ENCODE assay signal across 15 cellular contexts in genomic region chr12:131911851-131912525, GRCh38. TPM values are rescaled to one million over a fixed set of nuclear protein-coding genes. Genes with fewer than 3 reads are reported as not detected.
DNase-seq lines count a peak whose midpoint lies in the region; FAIRE-seq and TF ChIP-seq lines count a peak whose summit lies in the region.
"Had no signal": no experiment of that assay in that cellular context is flagged by ENCODE, and none has a peak within 500 bp of the region (broad histone marks: within the 10 kb centered on the region; RNA-seq: fewer than 3 reads in every experiment).

No MANE protein-coding gene starts in this region.

- no TSS peak for BruUV-seq in endothelial cell of umbilical vein (replicated peaks; lab: Mats Ljungman, UMichigan)

- H3K27ac ChIP-seq in SK-N-SH (ENCODE audit: low read depth in 2 of 2, low read length in 1 of 2) (peak overlapping the region; percentile 59 to 88; a peak in 3 of 4 replicates), endothelial cell of umbilical vein (ENCODE audit: insufficient read depth, low read depth, low read length) (peak overlapping the region; percentile 21), spleen (peak overlapping the region in 4 of 8 donors; percentile 7 to 58 (median 44))
- H3K27ac ChIP-seq: SK-N-MC had no signal

- no peaks in the 10 kb centered on the region for H4K20me1 ChIP-seq in SK-N-SH (ENCODE audit: insufficient read depth)
- H4K20me1 ChIP-seq in endothelial cell of umbilical vein (replicated peaks; ENCODE audit: control insufficient read depth, extremely low read depth, insufficient read depth, low read length), result no peaks in the 10 kb centered on the region

- peaks cover 20% of the 10 kb centered on the region for H3K4me1 Mint-ChIP-seq in osteocyte (ENCODE audit: unreplicated experiment)
- H3K4me1 Mint-ChIP-seq: activated naive CD4-positive, alpha-beta T cell treated with anti-CD3 and anti-CD28 coated beads, Interleukin-2, amount 50 U/mL, for 24 hours had no signal

- DNase-seq in BJ (ENCODE audit: low read depth) (no peak), SK-N-SH (peak; percentile 65), endothelial cell of umbilical vein (ENCODE audit: low read depth, low spot score) (no peak), osteocyte (ENCODE audit: extremely low spot score, unreplicated experiment) (no peak), DMS 273 (lab: John Stamatoyannopoulos, UW; ENCODE audit: unreplicated experiment) (no peak), iPS-NIHi7 (ENCODE audit: extremely low spot score) (no peak), spleen (no peak), LoVo (ENCODE audit: low spot score) (no peak)
- DNase-seq: activated CD4-positive, alpha-beta T cell treated with anti-CD3 and anti-CD28 coated beads, Interleukin-2, amount 50 U/mL, for 4 hours; activated T-cell treated with anti-CD3 and anti-CD28 coated beads, Interleukin-2, amount 50 U/mL, for 1 hour; mucosa of descending colon; NCI-H187 had no signal

- H3K36me3 Mint-ChIP-seq in osteocyte (ENCODE audit: unreplicated experiment), result peaks cover 13% of the 10 kb centered on the region
- H3K36me3 Mint-ChIP-seq: activated naive CD4-positive, alpha-beta T cell treated with anti-CD3 and anti-CD28 coated beads, Interleukin-2, amount 50 U/mL, for 24 hours had no signal

- H3K9me3 ChIP-seq in SK-N-SH (no peaks in the 10 kb centered on the region), endothelial cell of umbilical vein (replicated peaks; ENCODE audit: control insufficient read depth, insufficient read depth, low read length) (no peaks in the 10 kb centered on the region), spleen (no peaks in the 10 kb centered on the region)
- H3K9me3 ChIP-seq: mucosa of descending colon had no signal

- POLR2A ChIA-PET in BJ (lab: Charles Lee), result interaction anchor here (0.6 kb wide), 1 partner anchor 44 kb away, joined by 3 read pairs; no protein-coding TSS in a partner anchor
- POLR2A ChIA-PET in SK-N-SH (lab: Yijun Ruan, JAX), result interaction anchor here (1.1 to 1.4 kb wide), 2 partner anchors 18 to 76 kb away, joined by 3 read pairs; no protein-coding TSS in a partner anchor
- POLR2A ChIA-PET in endothelial cell of umbilical vein (lab: Charles Lee), result no interaction called here

- 69% methylated on average over 10 of the region's 23 CpGs for WGBS in SK-N-SH (ENCODE audit: low lambda C conversion rate)
- WGBS in spleen, 5 donors, result 77 to 83% (median 80%) methylated on average over 21 to 23 of the region's 23 CpGs

- no peaks in the 10 kb centered on the region for H3K27me3 ChIP-seq in BJ (ENCODE audit: control insufficient read depth, insufficient read depth, low read length)
- no peaks in the 10 kb centered on the region for H3K27me3 ChIP-seq in SK-N-SH (ENCODE audit: insufficient read depth)
- no peaks in the 10 kb centered on the region for H3K27me3 ChIP-seq in endothelial cell of umbilical vein (ENCODE audit: control insufficient read depth in 2 of 2, insufficient read depth in 2 of 2, low read length in 2 of 2)
- H3K27me3 ChIP-seq in spleen (replicated peaks in 1 of 7), result no peaks in the 10 kb centered on the region

- H3K79me2 ChIP-seq in SK-N-SH (ENCODE audit: insufficient read depth) (0 out of 2 replicates have a peak, but pooled peaks cover 4% of the 10 kb centered on the region), endothelial cell of umbilical vein (ENCODE audit: control insufficient read depth, insufficient read depth, low read length) (no peaks in the 10 kb centered on the region)

- no peak for FAIRE-seq in endothelial cell of umbilical vein (lab: Jason Lieb, UNC)

- peak overlapping the region; percentile 64 for H3K27ac Mint-ChIP-seq in osteocyte (ENCODE audit: unreplicated experiment)
- H3K27ac Mint-ChIP-seq: activated naive CD4-positive, alpha-beta T cell treated with anti-CD3 and anti-CD28 coated beads, Interleukin-2, amount 50 U/mL, for 24 hours; stimulated activated naive CD8-positive, alpha-beta T cell treated with anti-CD3 and anti-CD28 coated beads, Interleukin-15, Interleukin-2, amounts not matched to agents 100 ng/mL and 50 ng/mL, for 24 hours had no signal

- no peaks in the 10 kb centered on the region for H3K9me2 ChIP-seq in SK-N-SH

- H2AFZ ChIP-seq in SK-N-SH (ENCODE audit: low read depth) (no peak overlapping the region), endothelial cell of umbilical vein (ENCODE audit: low read depth, low read length) (no peak overlapping the region)

- H3K27me3 Mint-ChIP-seq in osteocyte (ENCODE audit: unreplicated experiment), result no peaks in the 10 kb centered on the region
- H3K27me3 Mint-ChIP-seq: activated naive CD4-positive, alpha-beta T cell treated with anti-CD3 and anti-CD28 coated beads, Interleukin-2, amount 50 U/mL, for 24 hours; stimulated activated naive CD8-positive, alpha-beta T cell treated with anti-CD3 and anti-CD28 coated beads, Interleukin-15, Interleukin-2, amounts not matched to agents 100 ng/mL and 50 ng/mL, for 24 hours had no signal

- H3K9ac ChIP-seq in SK-N-SH (no peak overlapping the region), endothelial cell of umbilical vein (replicated peaks; ENCODE audit: extremely low read depth, insufficient read depth, low read length) (no peak overlapping the region)

- peak overlapping the region; percentile 76; the same call in 1 of the 2 replicates for H3K4me2 ChIP-seq in SK-N-SH
- H3K4me2 ChIP-seq in endothelial cell of umbilical vein (ENCODE audit: insufficient read depth, low read length), result no peak overlapping the region

- H3K4me1 ChIP-seq in SK-N-SH (ENCODE audit: control insufficient read depth in 1 of 2, insufficient read depth in 2 of 2, low read depth in 1 of 2, low read length in 1 of 2) (peaks cover 9 to 27% of the 10 kb centered on the region in 2 experiments; a peak in 2 of 4 replicates), endothelial cell of umbilical vein (ENCODE audit: control insufficient read depth, extremely low read depth, insufficient read depth, low read length) (peaks cover 12% of the 10 kb centered on the region), spleen (peaks cover 5 to 30% (median 15%) of the 10 kb centered on the region in 6 donors)

- CTCF ChIA-PET in BJ (lab: Yijun Ruan, JAX), result interaction anchor here (1.0 to 1.3 kb wide), 3 partner anchors 9 to 33 kb away, joined by 3 to 4 read pairs (median 3); no protein-coding TSS in a partner anchor
- CTCF ChIA-PET in SK-N-SH (lab: Yijun Ruan, JAX), result interaction anchor here (0.6 to 3.6 kb wide), 12 partner anchors 8 to 83 kb away, joined by 3 to 23 read pairs (median 4); no protein-coding TSS in a partner anchor
- CTCF ChIA-PET in endothelial cell of umbilical vein (lab: Charles Lee), result interaction anchor here (1.1 kb wide), 1 partner anchor 58 kb away, joined by 4 read pairs; no protein-coding TSS in a partner anchor

- no peak overlapping the region for H3K4me3 Mint-ChIP-seq in osteocyte (ENCODE audit: unreplicated experiment)
- H3K4me3 Mint-ChIP-seq: activated naive CD4-positive, alpha-beta T cell treated with anti-CD3 and anti-CD28 coated beads, Interleukin-2, amount 50 U/mL, for 24 hours; stimulated activated naive CD8-positive, alpha-beta T cell treated with anti-CD3 and anti-CD28 coated beads, Interleukin-15, Interleukin-2, amounts not matched to agents 100 ng/mL and 50 ng/mL, for 24 hours had no signal

- TF ChIP-seq EP300 in SK-N-SH (IDR thresholded peaks at IDR 0.05; ENCODE audit: borderline replicate concordance in 1 of 2, low read depth in 1 of 2, low read length in 1 of 2), result no peak

- TF ChIP-seq RAD21 in SK-N-SH (IDR thresholded peaks at IDR 0.05; ENCODE audit: low read length), result no peak

- TF ChIP-seq CTCF in BJ (IDR thresholded peaks at IDR 0.05; ENCODE audit: insufficient read depth, low read depth, low read length), result 0 out of 2 replicates have a peak, but pooled peaks have one; percentile 27
- peak; percentile 29; the same call in 1 of the 2 replicates for TF ChIP-seq CTCF in SK-N-SH (IDR thresholded peaks at IDR 0.05)
- no peak for TF ChIP-seq CTCF in endothelial cell of umbilical vein (IDR thresholded peaks at IDR 0.05; ENCODE audit: extremely low read depth in 1 of 2, insufficient read depth in 1 of 2, low read depth in 1 of 2, low read length in 2 of 2)
- TF ChIP-seq CTCF in osteocyte (IDR thresholded peaks at IDR 0.05), result no peak
- no peak for TF ChIP-seq CTCF in spleen (IDR thresholded peaks at IDR 0.05 in 8 of 11, conservative IDR thresholded peaks at IDR 0.05 in 3 of 11)

- no peaks in the 10 kb centered on the region for H3K9me1 ChIP-seq in endothelial cell of umbilical vein (replicated peaks; ENCODE audit: control insufficient read depth, extremely low read depth, insufficient read depth, low read length)

- dilution Hi-C loops in endothelial cell of umbilical vein (cut with MboI; ENCODE audit: extremely low pct_ligation_motif_present, low sequenced_read_pairs), result no loop called here

- TF ChIP-seq POLR2A in endothelial cell of umbilical vein (IDR thresholded peaks at IDR 0.05; ENCODE audit: low read depth, low read length), result no peak
- TF ChIP-seq POLR2A in spleen (IDR thresholded peaks at IDR 0.05), result no peak

- no peak overlapping the region for H3K4me3 ChIP-seq in BJ (ENCODE audit: low read depth, low read length)
- no peak overlapping the region for H3K4me3 ChIP-seq in SK-N-SH (ENCODE audit: low read depth in 2 of 2, low read length in 1 of 2)
- no peak overlapping the region for H3K4me3 ChIP-seq in endothelial cell of umbilical vein (replicated peaks in 1 of 3; ENCODE audit: insufficient read depth in 1 of 3, low read depth in 1 of 3, low read length in 3 of 3)
- no peak overlapping the region for H3K4me3 ChIP-seq in spleen
- H3K4me3 ChIP-seq: mucosa of descending colon, SK-N-MC had no signal

- H3K9me3 Mint-ChIP-seq in osteocyte (ENCODE audit: unreplicated experiment), result no peaks in the 10 kb centered on the region
- H3K9me3 Mint-ChIP-seq: activated naive CD4-positive, alpha-beta T cell treated with anti-CD3 and anti-CD28 coated beads, Interleukin-2, amount 50 U/mL, for 24 hours; stimulated activated naive CD8-positive, alpha-beta T cell treated with anti-CD3 and anti-CD28 coated beads, Interleukin-15, Interleukin-2, amounts not matched to agents 100 ng/mL and 50 ng/mL, for 24 hours had no signal

- intact Hi-C loops in endothelial cell of umbilical vein (cut with micrococcal nuclease) (loop anchor here (1.0 to 2.0 kb wide), 2 partner anchors 16 to 17 kb away; partner anchors contain the start of gene PUS1), spleen (cut with DNase I; ENCODE audit: low total_unique reads) (no loop called here)

- H3F3A ChIP-seq in SK-N-SH (replicated peaks; ENCODE audit: insufficient read depth), result no peaks in the 10 kb centered on the region

- peaks cover 69% of the 10 kb centered on the region for H3K36me3 ChIP-seq in BJ (ENCODE audit: control insufficient read depth, insufficient read depth, low read length)
- H3K36me3 ChIP-seq in SK-N-SH (replicated peaks in 1 of 2; ENCODE audit: control insufficient read depth in 1 of 2, insufficient read depth in 2 of 2, low read length in 1 of 2), result peaks cover 4 to 56% of the 10 kb centered on the region in 2 experiments
- H3K36me3 ChIP-seq in endothelial cell of umbilical vein (ENCODE audit: control insufficient read depth in 2 of 2, extremely low read depth in 1 of 2, insufficient read depth in 2 of 2, low read length in 2 of 2), result peaks cover 13 to 48% of the 10 kb centered on the region in 2 experiments
- peaks cover 3 to 100% (median 88%) of the 10 kb centered on the region in 6 donors for H3K36me3 ChIP-seq in spleen

RNA-seq across cellular contexts. Expression of gene PUS1, which starts 17.1 kb away (rescaled TPM):
- polyA plus RNA-seq in BJ (2011; rRNA removed) (15.7 and 21.2 TPM in 2 replicates), SK-N-SH (2012; rRNA removed) (52.1 and 53.1 TPM in 2 replicates), endothelial cell of umbilical vein (29.0 and 33.9 TPM in 2 replicates), spleen (10 to 100 TPM; 30.0 to 46.5 (median 41.3) TPM)
- 12.7 and 15.6 TPM in 2 replicates for polyA minus RNA-seq in BJ (2011; rRNA and poly(A)+ RNA removed)
- 25.7 and 36.2 TPM in 2 replicates for polyA plus RNA-seq in SK-N-SH (2012; cell fraction: cytosol; rRNA removed)
- 101 and 115 TPM in 2 replicates for polyA plus RNA-seq in SK-N-SH (2012; cell fraction: nucleus; rRNA removed)
- total RNA-seq in endothelial cell of umbilical vein (47.9 and 52.2 TPM in 2 replicates), osteocyte (18.8 and 19.5 TPM in 2 replicates), spleen (10 to 100 TPM; 16.0 to 42.7 (median 23.3) TPM)
- 29.9 and 35.4 TPM in 2 replicates for polyA plus RNA-seq in endothelial cell of umbilical vein (2011; cell fraction: cytosol; rRNA removed)
- polyA plus RNA-seq in endothelial cell of umbilical vein (2011; cell fraction: nucleus; rRNA removed), result 44.9 and 59.3 TPM in 2 replicates
- polyA plus RNA-seq in endothelial cell of umbilical vein (2012), result 35.1 and 37.5 TPM in 2 replicates
- polyA minus RNA-seq in endothelial cell of umbilical vein, result 27.6 and 33.4 TPM in 2 replicates
- polyA minus RNA-seq in endothelial cell of umbilical vein (2011; cell fraction: cytosol; rRNA and poly(A)+ RNA removed), result 34.2 TPM
- 18.0 and 21.9 TPM in 2 replicates for polyA minus RNA-seq in endothelial cell of umbilical vein (2011; cell fraction: nucleus; rRNA and poly(A)+ RNA removed)

RNA-seq across cellular contexts. Expression of gene ULK1, which starts 17.6 kb away (rescaled TPM):
- 7.8 and 13.7 TPM in 2 replicates for polyA plus RNA-seq in BJ (2011; rRNA removed)
- polyA minus RNA-seq in BJ (2011; rRNA and poly(A)+ RNA removed), result 7.5 and 8.9 TPM in 2 replicates
- 6.0 and 10.7 TPM in 2 replicates for polyA plus RNA-seq in SK-N-SH (2012; rRNA removed)
- 4.0 and 5.9 TPM in 2 replicates for polyA plus RNA-seq in SK-N-SH (2012; cell fraction: cytosol; rRNA removed)
- polyA plus RNA-seq in SK-N-SH (2012; cell fraction: nucleus; rRNA removed), result 56.6 and 64.4 TPM in 2 replicates
- 37.8 and 38.2 TPM in 2 replicates for total RNA-seq in endothelial cell of umbilical vein
- 14.4 and 17.8 TPM in 2 replicates for polyA plus RNA-seq in endothelial cell of umbilical vein
- 8.3 and 10.6 TPM in 2 replicates for polyA plus RNA-seq in endothelial cell of umbilical vein (2011; cell fraction: cytosol; rRNA removed)
- polyA plus RNA-seq in endothelial cell of umbilical vein (2011; cell fraction: nucleus; rRNA removed), result 82.5 and 115 TPM in 2 replicates
- 20.3 and 26.8 TPM in 2 replicates for polyA plus RNA-seq in endothelial cell of umbilical vein (2012)
- polyA minus RNA-seq in endothelial cell of umbilical vein, result 16.0 and 18.6 TPM in 2 replicates
- polyA minus RNA-seq in endothelial cell of umbilical vein (2011; cell fraction: cytosol; rRNA and poly(A)+ RNA removed), result 25.3 TPM
- polyA minus RNA-seq in endothelial cell of umbilical vein (2011; cell fraction: nucleus; rRNA and poly(A)+ RNA removed), result 22.0 and 50.1 TPM in 2 replicates
- total RNA-seq in osteocyte, result 69.6 and 74.7 TPM in 2 replicates
- total RNA-seq in spleen, result 10 to 100 TPM; 30.2 to 60.7 (median 55.0) TPM
- polyA plus RNA-seq in spleen, result 10 to 100 TPM in 2 of 3 donors, 1 to 10 TPM in 1; 9.9 to 35.1 (median 25.3) TPM

RNA-seq across cellular contexts. Expression of gene EP400, which starts 37.8 kb away (rescaled TPM):
- polyA plus RNA-seq in BJ (2011; rRNA removed) (2.5 and 3.2 TPM in 2 replicates), SK-N-SH (2012; rRNA removed) (5.4 and 7.0 TPM in 2 replicates), endothelial cell of umbilical vein (7.5 and 9.0 TPM in 2 replicates), spleen (10 to 100 TPM; 11.8 to 20.8 (median 17.5) TPM)
- polyA minus RNA-seq in BJ (2011; rRNA and poly(A)+ RNA removed), result 7.0 and 11.4 TPM in 2 replicates
- 8.4 and 9.4 TPM in 2 replicates for polyA plus RNA-seq in SK-N-SH (2012; cell fraction: cytosol; rRNA removed)
- polyA plus RNA-seq in SK-N-SH (2012; cell fraction: nucleus; rRNA removed), result 33.1 and 41.9 TPM in 2 replicates
- total RNA-seq in endothelial cell of umbilical vein (57.3 and 57.7 TPM in 2 replicates), osteocyte (51.3 and 51.8 TPM in 2 replicates), spleen (10 to 100 TPM; 41.1 to 70.2 (median 48.3) TPM)
- polyA plus RNA-seq in endothelial cell of umbilical vein (2011; cell fraction: cytosol; rRNA removed), result 11.3 and 12.5 TPM in 2 replicates
- 40.5 and 41.9 TPM in 2 replicates for polyA plus RNA-seq in endothelial cell of umbilical vein (2011; cell fraction: nucleus; rRNA removed)
- 29.5 and 31.8 TPM in 2 replicates for polyA plus RNA-seq in endothelial cell of umbilical vein (2012)
- 27.4 and 28.0 TPM in 2 replicates for polyA minus RNA-seq in endothelial cell of umbilical vein
- polyA minus RNA-seq in endothelial cell of umbilical vein (2011; cell fraction: cytosol; rRNA and poly(A)+ RNA removed), result 8.7 TPM
- polyA minus RNA-seq in endothelial cell of umbilical vein (2011; cell fraction: nucleus; rRNA and poly(A)+ RNA removed), result 33.7 and 36.9 TPM in 2 replicates

Comparison
In these comparisons a context has a peak if more than half of its experiments do, and no peak if none do; other contexts are left out.
1. CTCF ChIP-seq: peak in BJ (single experiment) and SK-N-SH (single experiment); none in endothelial cell of umbilical vein (0 of 2), osteocyte (single experiment) and spleen (0 of 11).